In the genomic region with DNA sequence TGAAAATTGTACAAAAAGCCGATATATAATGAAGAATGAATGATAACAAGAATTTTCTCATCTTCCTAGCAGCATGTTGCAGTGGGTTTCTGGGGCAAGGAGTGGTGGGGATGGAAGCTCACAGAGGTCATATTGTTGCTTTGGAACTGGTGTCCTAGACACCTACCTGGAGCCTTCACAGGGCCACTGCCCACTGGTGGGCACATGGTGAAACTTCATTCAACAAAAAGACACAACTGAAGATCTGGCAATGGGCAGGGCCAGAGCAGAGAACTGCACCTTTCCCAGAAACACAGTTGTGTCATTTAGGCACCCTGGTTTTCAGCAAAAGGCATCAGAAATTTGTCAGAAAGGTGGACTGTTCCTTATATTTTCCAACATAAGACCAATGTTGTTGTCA, we compare ENCODE assay signal across 11 cellular contexts.
A peak's percentile ranks its signal among the peaks of the same experiment; 100 is the strongest.
DNase-seq lines count a peak whose midpoint lies in the region; ATAC-seq, FAIRE-seq and TF ChIP-seq lines count a peak whose summit lies in the region.
"Had no signal": no experiment of that assay in that cellular context is flagged by ENCODE, and none has a peak within 500 bp of the region (broad histone marks: within the 10 kb centered on the region; RNA-seq: fewer than 3 reads in every experiment).

No MANE protein-coding gene starts in this region.

- no peaks in the 10 kb centered on the region for H3K36me3 ChIP-seq in Loucy (ENCODE audit: insufficient read depth, low read length)
- no peaks in the 10 kb centered on the region for H3K36me3 ChIP-seq in bronchial epithelial cell (ENCODE audit: control insufficient read depth, insufficient read depth, low read length)
- no peaks in the 10 kb centered on the region for H3K36me3 ChIP-seq in pancreas

- no peak overlapping the region for H3K9ac ChIP-seq in Loucy (ENCODE audit: low read depth, low read length, poor library complexity, severe bottlenecking)

- FAIRE-seq in bronchial epithelial cell (lab: Jason Lieb, UNC) (peak; percentile 43), pancreas (lab: Jason Lieb, UNC) (no peak)

- H3K27me3 ChIP-seq in Loucy (ENCODE audit: insufficient read depth, low read length, poor library complexity, severe bottlenecking), result no peaks in the 10 kb centered on the region
- no peaks in the 10 kb centered on the region for H3K27me3 ChIP-seq in bronchial epithelial cell (ENCODE audit: control insufficient read depth, insufficient read depth, low read length)
- H3K27me3 ChIP-seq in pancreas, result no peaks in the 10 kb centered on the region

- peak in 3 of 4 donors; percentile 44 to 89 (median 46) for ATAC-seq in pancreas

- peak; percentile 58 for TF ChIP-seq CTCF in Loucy (conservative IDR thresholded peaks at IDR 0.05; ENCODE audit: low read length)
- TF ChIP-seq CTCF in bronchial epithelial cell (IDR thresholded peaks at IDR 0.05; ENCODE audit: insufficient read depth, low read length, severe bottlenecking), result peak; percentile 64
- peak in 1 of 4 donors; percentile 7 for TF ChIP-seq CTCF in pancreas (IDR thresholded peaks at IDR 0.05)

- H3F3A ChIP-seq in Loucy (ENCODE audit: low read depth), result no peaks in the 10 kb centered on the region

- H3K79me2 ChIP-seq in Loucy (ENCODE audit: insufficient read depth, low read length), result no peaks in the 10 kb centered on the region

- intact Hi-C loops in pancreas (cut with DNase I), result no loop called here

- H3K4me2 ChIP-seq in Loucy (ENCODE audit: low read depth, low read length, poor library complexity, severe bottlenecking), result no peak overlapping the region

- no peaks in the 10 kb centered on the region for H4K20me1 ChIP-seq in Loucy (ENCODE audit: insufficient read depth, low read length, poor library complexity, severe bottlenecking)

- 94 to 99% methylated on average over 1 of the region's 1 CpG for WGBS in pancreas, 2 donors

- H3K27ac ChIP-seq in pancreas, result no peak overlapping the region

- no peak overlapping the region for H2AFZ ChIP-seq in Loucy (ENCODE audit: low read length)

- peak; percentile 7 for DNase-seq in NCI-H1105 treated with DMSO at 0.1 percent for 48 hours (lab: John Stamatoyannopoulos, UW)
- no peak for DNase-seq in NCI-H1105 (lab: John Stamatoyannopoulos, UW)
- peak; percentile 46 for DNase-seq in bronchial epithelial cell (ENCODE audit: low read depth)
- DNase-seq in pancreas, result no peak
- no peak for DNase-seq in activated T-cell treated with anti-CD3 and anti-CD28 coated beads for 4 hours
- no peak for DNase-seq in mesenteric fat pad (ENCODE audit: low spot score)
- no peak for DNase-seq in GM19238 (ENCODE audit: insufficient read length, low spot score)
- DNase-seq: GOT3, hippocampal formation, NCI-H345 had no signal

- H3K9me3 ChIP-seq in Loucy (ENCODE audit: insufficient read depth, low read depth, low read length) (no peaks in the 10 kb centered on the region), pancreas (no peaks in the 10 kb centered on the region)

- no peak overlapping the region for H3K4me3 ChIP-seq in Loucy (ENCODE audit: low read length, poor library complexity, severe bottlenecking)
- H3K4me3 ChIP-seq in bronchial epithelial cell (ENCODE audit: low read depth, low read length), result no peak overlapping the region
- no peak overlapping the region for H3K4me3 ChIP-seq in pancreas

- H3K9me2 ChIP-seq in Loucy (replicated peaks; ENCODE audit: low read depth, low read length), result no peaks in the 10 kb centered on the region

- H3K4me1 ChIP-seq in Loucy (ENCODE audit: insufficient read depth, low read length, poor library complexity, severe bottlenecking) (no peaks in the 10 kb centered on the region), pancreas (no peaks in the 10 kb centered on the region)

Comparison
In these comparisons a context has a peak if more than half of its experiments do, and no peak if none do; other contexts are left out.
1. DNase-seq: peak in NCI-H1105 treated with DMSO at 0.1 percent for 48 hours (single experiment) and bronchial epithelial cell (single experiment); none in NCI-H1105 (single experiment), pancreas (0 of 6), activated T-cell treated with anti-CD3 and anti-CD28 coated beads for 4 hours (single experiment), mesenteric fat pad (single experiment) and GM19238 (single experiment).